Comparison of ENCODE assay signal across 1 cellular context in the genomic region with DNA sequence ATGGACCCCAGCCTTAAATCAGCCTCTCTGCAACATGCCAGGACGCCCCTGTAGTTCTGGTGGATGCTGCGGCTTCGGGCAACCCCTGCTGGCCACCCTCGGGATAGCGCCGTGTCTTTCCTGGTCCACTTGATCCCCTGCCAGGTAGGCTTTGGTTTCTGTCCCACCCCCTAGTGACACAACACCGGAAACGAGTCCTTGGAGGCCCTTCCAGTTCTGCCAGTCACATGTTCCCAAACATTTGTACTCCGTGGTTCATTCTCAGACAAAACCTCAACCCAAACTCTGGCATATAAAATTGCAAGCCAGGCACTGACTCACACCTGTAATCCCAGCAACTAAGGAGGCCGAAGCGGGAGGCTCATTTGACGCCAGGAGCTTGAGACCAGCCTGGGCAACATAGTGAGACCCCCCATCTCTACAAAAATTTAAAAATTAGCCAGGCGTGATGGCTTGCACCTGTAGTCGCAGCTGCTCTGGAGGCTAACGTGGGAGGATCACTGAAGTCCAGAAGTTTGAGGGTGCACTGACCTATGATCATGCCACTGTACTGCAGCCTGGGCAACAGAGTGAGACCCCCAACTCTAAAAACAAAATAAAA.
TF ChIP-seq lines count a peak whose summit lies in the region.

No MANE protein-coding gene starts in this region.

TF ChIP-seq in HEK293, 187 proteins besides CTCF, POLR2A, EP300 and RAD21 (continued from another document and continues in another):
- TF ChIP-seq, protein P1, sequence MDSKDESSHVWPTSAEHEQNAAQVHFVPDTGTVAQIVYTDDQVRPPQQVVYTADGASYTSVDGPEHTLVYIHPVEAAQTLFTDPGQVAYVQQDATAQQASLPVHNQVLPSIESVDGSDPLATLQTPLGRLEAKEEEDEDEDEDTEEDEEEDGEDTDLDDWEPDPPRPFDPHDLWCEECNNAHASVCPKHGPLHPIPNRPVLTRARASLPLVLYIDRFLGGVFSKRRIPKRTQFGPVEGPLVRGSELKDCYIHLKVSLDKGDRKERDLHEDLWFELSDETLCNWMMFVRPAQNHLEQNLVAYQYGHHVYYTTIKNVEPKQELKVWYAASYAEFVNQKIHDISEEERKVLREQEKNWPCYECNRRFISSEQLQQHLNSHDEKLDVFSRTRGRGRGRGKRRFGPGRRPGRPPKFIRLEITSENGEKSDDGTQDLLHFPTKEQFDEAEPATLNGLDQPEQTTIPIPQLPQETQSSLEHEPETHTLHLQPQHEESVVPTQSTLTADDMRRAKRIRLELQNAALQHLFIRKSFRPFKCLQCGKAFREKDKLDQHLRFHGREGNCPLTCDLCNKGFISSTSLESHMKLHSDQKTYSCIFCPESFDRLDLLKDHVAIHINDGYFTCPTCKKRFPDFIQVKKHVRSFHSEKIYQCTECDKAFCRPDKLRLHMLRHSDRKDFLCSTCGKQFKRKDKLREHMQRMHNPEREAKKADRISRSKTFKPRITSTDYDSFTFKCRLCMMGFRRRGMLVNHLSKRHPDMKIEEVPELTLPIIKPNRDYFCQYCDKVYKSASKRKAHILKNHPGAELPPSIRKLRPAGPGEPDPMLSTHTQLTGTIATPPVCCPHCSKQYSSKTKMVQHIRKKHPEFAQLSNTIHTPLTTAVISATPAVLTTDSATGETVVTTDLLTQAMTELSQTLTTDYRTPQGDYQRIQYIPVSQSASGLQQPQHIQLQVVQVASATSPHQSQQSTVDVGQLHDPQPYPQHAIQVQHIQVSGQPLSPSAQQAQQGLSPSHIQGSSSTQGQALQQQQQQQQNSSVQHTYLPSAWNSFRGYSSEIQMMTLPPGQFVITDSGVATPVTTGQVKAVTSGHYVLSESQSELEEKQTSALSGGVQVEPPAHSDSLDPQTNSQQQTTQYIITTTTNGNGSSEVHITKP (tag by site-specific recombination; IDR thresholded peaks at IDR 0.05), result peak; percentile 70
- TF ChIP-seq, protein P2, sequence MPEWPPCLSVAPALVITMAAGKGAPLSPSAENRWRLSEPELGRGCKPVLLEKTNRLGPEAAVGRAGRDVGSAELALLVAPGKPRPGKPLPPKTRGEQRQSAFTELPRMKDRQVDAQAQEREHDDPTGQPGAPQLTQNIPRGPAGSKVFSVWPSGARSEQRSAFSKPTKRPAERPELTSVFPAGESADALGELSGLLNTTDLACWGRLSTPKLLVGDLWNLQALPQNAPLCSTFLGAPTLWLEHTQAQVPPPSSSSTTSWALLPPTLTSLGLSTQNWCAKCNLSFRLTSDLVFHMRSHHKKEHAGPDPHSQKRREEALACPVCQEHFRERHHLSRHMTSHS (tag by site-specific recombination; IDR thresholded peaks at IDR 0.05), result no peak
- TF ChIP-seq ZNF629 (tag by site-specific recombination; IDR thresholded peaks at IDR 0.05) (0 out of 2 replicates have a peak, but pooled peaks have one; percentile 47), ZNF830 (tag by site-specific recombination; IDR thresholded peaks at IDR 0.05; ENCODE audit: low read depth) (no peak), SP3 (tag by site-specific recombination; IDR thresholded peaks at IDR 0.05) (peak; percentile 68), GLIS1 (tag by site-specific recombination; IDR thresholded peaks at IDR 0.05) (peak; percentile 83), ZNF335 (tag by site-specific recombination; conservative IDR thresholded peaks at IDR 0.05) (peak; percentile 54), ZNF350 (tag by site-specific recombination; IDR thresholded peaks at IDR 0.05) (no peak), ZNF211 (tag by site-specific recombination; IDR thresholded peaks at IDR 0.05; ENCODE audit: low read depth) (no peak), TCF7L2 (IDR thresholded peaks at IDR 0.05; ENCODE audit: borderline replicate concordance, low read depth, low read length) (no peak), ZNF785 (tag by site-specific recombination; IDR thresholded peaks at IDR 0.05) (0 out of 2 replicates have a peak, but pooled peaks have one; percentile 37), ZNF175 (tag by site-specific recombination; IDR thresholded peaks at IDR 0.05) (no peak), ZNF214 (tag by site-specific recombination; IDR thresholded peaks at IDR 0.05; ENCODE audit: borderline replicate concordance) (no peak), ZFHX2 (tag by site-specific recombination; conservative IDR thresholded peaks at IDR 0.05) (no peak), ZNF169 (tag by site-specific recombination; IDR thresholded peaks at IDR 0.05) (no peak), ZBTB48 (tag by site-specific recombination; IDR thresholded peaks at IDR 0.05) (0 out of 2 replicates have a peak, but pooled peaks have one; percentile 41), ZNF2 (tag by site-specific recombination; IDR thresholded peaks at IDR 0.05) (no peak; the same call in 1 of the 2 replicates), ZNF660 (tag by site-specific recombination; IDR thresholded peaks at IDR 0.05) (0 out of 2 replicates have a peak, but pooled peaks have one; percentile 3), ZNF366 (tag by site-specific recombination; conservative IDR thresholded peaks at IDR 0.05) (peak; percentile 12; the same call in 1 of the 2 replicates), ZFP3 (tag by site-specific recombination; IDR thresholded peaks at IDR 0.05; ENCODE audit: low read depth) (no peak), ZNF391 (tag by site-specific recombination; IDR thresholded peaks at IDR 0.05; ENCODE audit: borderline replicate concordance, low read depth) (peak; percentile 41; the same call in 1 of the 2 replicates), ZNF394 (tag by site-specific recombination; IDR thresholded peaks at IDR 0.05; ENCODE audit: borderline replicate concordance) (no peak), BCL11B (tag by site-specific recombination; IDR thresholded peaks at IDR 0.05; ENCODE audit: low read depth) (no peak), GFI1B (tag by site-specific recombination; IDR thresholded peaks at IDR 0.05) (no peak), ZNF132 (tag by site-specific recombination; IDR thresholded peaks at IDR 0.05; ENCODE audit: borderline replicate concordance) (no peak), ZNF76 (tag by site-specific recombination; IDR thresholded peaks at IDR 0.05; ENCODE audit: borderline replicate concordance, low read depth) (no peak), ZNF23 (tag by site-specific recombination; IDR thresholded peaks at IDR 0.05; ENCODE audit: borderline replicate concordance) (no peak), ZNF792 (tag by site-specific recombination; IDR thresholded peaks at IDR 0.05) (no peak), KLF7 (tag by site-specific recombination; IDR thresholded peaks at IDR 0.05; ENCODE audit: borderline replicate concordance) (no peak), ZNF48 (tag by site-specific recombination; IDR thresholded peaks at IDR 0.05) (no peak)
- TF ChIP-seq, protein P3, sequence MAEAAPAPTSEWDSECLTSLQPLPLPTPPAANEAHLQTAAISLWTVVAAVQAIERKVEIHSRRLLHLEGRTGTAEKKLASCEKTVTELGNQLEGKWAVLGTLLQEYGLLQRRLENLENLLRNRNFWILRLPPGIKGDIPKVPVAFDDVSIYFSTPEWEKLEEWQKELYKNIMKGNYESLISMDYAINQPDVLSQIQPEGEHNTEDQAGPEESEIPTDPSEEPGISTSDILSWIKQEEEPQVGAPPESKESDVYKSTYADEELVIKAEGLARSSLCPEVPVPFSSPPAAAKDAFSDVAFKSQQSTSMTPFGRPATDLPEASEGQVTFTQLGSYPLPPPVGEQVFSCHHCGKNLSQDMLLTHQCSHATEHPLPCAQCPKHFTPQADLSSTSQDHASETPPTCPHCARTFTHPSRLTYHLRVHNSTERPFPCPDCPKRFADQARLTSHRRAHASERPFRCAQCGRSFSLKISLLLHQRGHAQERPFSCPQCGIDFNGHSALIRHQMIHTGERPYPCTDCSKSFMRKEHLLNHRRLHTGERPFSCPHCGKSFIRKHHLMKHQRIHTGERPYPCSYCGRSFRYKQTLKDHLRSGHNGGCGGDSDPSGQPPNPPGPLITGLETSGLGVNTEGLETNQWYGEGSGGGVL (tag by site-specific recombination; IDR thresholded peaks at IDR 0.05), result no peak
- TF ChIP-seq, protein P4, sequence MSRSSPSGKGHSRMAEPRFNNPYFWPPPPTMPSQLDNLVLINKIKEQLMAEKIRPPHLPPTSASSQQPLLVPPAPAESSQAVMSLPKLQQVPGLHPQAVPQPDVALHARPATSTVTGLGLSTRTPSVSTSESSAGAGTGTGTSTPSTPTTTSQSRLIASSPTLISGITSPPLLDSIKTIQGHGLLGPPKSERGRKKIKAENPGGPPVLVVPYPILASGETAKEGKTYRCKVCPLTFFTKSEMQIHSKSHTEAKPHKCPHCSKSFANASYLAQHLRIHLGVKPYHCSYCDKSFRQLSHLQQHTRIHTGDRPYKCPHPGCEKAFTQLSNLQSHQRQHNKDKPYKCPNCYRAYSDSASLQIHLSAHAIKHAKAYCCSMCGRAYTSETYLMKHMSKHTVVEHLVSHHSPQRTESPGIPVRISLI (tag by site-specific recombination; IDR thresholded peaks at IDR 0.05), result no peak
- TF ChIP-seq, protein P5, sequence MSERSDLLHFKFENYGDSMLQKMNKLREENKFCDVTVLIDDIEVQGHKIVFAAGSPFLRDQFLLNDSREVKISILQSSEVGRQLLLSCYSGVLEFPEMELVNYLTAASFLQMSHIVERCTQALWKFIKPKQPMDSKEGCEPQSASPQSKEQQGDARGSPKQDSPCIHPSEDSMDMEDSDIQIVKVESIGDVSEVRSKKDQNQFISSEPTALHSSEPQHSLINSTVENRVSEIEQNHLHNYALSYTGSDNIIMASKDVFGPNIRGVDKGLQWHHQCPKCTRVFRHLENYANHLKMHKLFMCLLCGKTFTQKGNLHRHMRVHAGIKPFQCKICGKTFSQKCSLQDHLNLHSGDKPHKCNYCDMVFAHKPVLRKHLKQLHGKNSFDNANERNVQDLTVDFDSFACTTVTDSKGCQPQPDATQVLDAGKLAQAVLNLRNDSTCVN (tag by site-specific recombination; optimal IDR thresholded peaks at IDR 0.05), result no peak
- TF ChIP-seq, protein P6, sequence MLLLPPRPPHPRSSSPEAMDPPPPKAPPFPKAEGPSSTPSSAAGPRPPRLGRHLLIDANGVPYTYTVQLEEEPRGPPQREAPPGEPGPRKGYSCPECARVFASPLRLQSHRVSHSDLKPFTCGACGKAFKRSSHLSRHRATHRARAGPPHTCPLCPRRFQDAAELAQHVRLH (tag by site-specific recombination; IDR thresholded peaks at IDR 0.05), result 0 out of 2 replicates have a peak, but pooled peaks have one; percentile 15
- TF ChIP-seq, protein P7, sequence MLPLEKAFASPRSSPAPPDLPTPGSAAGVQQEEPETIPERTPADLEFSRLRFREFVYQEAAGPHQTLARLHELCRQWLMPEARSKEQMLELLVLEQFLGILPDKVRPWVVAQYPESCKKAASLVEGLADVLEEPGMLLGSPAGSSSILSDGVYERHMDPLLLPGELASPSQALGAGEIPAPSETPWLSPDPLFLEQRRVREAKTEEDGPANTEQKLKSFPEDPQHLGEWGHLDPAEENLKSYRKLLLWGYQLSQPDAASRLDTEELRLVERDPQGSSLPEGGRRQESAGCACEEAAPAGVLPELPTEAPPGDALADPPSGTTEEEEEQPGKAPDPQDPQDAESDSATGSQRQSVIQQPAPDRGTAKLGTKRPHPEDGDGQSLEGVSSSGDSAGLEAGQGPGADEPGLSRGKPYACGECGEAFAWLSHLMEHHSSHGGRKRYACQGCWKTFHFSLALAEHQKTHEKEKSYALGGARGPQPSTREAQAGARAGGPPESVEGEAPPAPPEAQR (tag by site-specific recombination; IDR thresholded peaks at IDR 0.05), result no peak
- TF ChIP-seq, protein P8, sequence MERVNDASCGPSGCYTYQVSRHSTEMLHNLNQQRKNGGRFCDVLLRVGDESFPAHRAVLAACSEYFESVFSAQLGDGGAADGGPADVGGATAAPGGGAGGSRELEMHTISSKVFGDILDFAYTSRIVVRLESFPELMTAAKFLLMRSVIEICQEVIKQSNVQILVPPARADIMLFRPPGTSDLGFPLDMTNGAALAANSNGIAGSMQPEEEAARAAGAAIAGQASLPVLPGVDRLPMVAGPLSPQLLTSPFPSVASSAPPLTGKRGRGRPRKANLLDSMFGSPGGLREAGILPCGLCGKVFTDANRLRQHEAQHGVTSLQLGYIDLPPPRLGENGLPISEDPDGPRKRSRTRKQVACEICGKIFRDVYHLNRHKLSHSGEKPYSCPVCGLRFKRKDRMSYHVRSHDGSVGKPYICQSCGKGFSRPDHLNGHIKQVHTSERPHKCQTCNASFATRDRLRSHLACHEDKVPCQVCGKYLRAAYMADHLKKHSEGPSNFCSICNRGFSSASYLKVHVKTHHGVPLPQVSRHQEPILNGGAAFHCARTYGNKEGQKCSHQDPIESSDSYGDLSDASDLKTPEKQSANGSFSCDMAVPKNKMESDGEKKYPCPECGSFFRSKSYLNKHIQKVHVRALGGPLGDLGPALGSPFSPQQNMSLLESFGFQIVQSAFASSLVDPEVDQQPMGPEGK (tag by site-specific recombination; IDR thresholded peaks at IDR 0.05), result peak; percentile 69
- TF ChIP-seq, protein P9, sequence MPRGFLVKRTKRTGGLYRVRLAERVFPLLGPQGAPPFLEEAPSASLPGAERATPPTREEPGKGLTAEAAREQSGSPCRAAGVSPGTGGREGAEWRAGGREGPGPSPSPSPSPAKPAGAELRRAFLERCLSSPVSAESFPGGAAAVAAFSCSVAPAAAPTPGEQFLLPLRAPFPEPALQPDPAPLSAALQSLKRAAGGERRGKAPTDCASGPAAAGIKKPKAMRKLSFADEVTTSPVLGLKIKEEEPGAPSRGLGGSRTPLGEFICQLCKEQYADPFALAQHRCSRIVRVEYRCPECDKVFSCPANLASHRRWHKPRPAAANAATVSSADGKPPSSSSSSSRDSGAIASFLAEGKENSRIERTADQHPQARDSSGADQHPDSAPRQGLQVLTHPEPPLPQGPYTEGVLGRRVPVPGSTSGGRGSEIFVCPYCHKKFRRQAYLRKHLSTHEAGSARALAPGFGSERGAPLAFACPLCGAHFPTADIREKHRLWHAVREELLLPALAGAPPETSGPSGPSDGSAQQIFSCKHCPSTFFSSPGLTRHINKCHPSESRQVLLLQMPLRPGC (tag by site-specific recombination; IDR thresholded peaks at IDR 0.05), result 0 out of 2 replicates have a peak, but pooled peaks have one; percentile 21
- TF ChIP-seq, protein P10, sequence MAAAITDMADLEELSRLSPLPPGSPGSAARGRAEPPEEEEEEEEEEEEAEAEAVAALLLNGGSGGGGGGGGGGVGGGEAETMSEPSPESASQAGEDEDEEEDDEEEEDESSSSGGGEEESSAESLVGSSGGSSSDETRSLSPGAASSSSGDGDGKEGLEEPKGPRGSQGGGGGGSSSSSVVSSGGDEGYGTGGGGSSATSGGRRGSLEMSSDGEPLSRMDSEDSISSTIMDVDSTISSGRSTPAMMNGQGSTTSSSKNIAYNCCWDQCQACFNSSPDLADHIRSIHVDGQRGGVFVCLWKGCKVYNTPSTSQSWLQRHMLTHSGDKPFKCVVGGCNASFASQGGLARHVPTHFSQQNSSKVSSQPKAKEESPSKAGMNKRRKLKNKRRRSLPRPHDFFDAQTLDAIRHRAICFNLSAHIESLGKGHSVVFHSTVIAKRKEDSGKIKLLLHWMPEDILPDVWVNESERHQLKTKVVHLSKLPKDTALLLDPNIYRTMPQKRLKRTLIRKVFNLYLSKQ (tag by site-specific recombination; IDR thresholded peaks at IDR 0.05; ENCODE audit: borderline replicate concordance), result no peak
- TF ChIP-seq, protein P11, sequence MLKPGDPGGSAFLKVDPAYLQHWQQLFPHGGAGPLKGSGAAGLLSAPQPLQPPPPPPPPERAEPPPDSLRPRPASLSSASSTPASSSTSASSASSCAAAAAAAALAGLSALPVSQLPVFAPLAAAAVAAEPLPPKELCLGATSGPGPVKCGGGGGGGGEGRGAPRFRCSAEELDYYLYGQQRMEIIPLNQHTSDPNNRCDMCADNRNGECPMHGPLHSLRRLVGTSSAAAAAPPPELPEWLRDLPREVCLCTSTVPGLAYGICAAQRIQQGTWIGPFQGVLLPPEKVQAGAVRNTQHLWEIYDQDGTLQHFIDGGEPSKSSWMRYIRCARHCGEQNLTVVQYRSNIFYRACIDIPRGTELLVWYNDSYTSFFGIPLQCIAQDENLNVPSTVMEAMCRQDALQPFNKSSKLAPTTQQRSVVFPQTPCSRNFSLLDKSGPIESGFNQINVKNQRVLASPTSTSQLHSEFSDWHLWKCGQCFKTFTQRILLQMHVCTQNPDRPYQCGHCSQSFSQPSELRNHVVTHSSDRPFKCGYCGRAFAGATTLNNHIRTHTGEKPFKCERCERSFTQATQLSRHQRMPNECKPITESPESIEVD (tag by site-specific recombination; IDR thresholded peaks at IDR 0.05), result no peak
